In the genomic region with DNA sequence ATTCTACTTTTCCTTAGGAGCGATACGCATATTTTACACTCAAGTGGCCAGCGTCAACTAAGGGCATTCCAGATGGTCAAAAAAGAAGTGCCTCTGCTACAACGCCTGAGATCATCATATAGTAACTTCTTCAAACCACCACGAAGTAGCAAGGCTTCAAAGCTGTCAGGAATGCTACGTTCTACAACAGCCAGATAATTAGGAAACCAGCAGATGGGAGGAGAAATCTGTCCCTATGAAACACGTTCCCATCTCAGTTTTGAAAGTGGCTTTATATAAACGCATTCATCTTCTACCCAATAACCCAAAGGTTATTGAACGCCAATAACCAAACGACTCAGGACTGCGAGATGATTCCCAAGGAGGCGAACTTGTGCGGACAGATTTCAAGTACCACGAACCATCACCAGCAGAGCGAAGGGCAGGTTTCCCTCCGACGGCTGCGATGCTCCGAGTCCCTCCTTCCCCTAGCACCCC, we compare ENCODE assay signal across 8 cellular contexts. TPM values are rescaled to one million over a fixed set of nuclear protein-coding genes. Genes with fewer than 3 reads are reported as not detected.
A peak's percentile ranks its signal among the peaks of the same experiment; 100 is the strongest.
DNase-seq lines count a peak whose midpoint lies in the region; ATAC-seq and TF ChIP-seq lines count a peak whose summit lies in the region.

No MANE protein-coding gene starts in this region.

- H2AK9ac ChIP-seq in IMR-90 (replicated peaks; ENCODE audit: low read depth, low read length, poor library complexity): peak overlapping the region; percentile 98

- H2BK20ac ChIP-seq in IMR-90 (ENCODE audit: low read depth, low read length): peak overlapping the region; percentile 53; the same call in 1 of the 2 replicates

- TF ChIP-seq RAD21 in IMR-90 (IDR thresholded peaks at IDR 0.05; ENCODE audit: low read length): no peak

- peak overlapping the region; percentile 77 for H2AK5ac ChIP-seq in IMR-90 (ENCODE audit: low read depth, low read length)

- dilution Hi-C loops in IMR-90 (cut with HindIII; ENCODE audit: low sequenced_read_pairs, unreplicated experiment): no loop called here

- peaks cover 0 to 32% of the 10 kb centered on the region in 2 experiments for H3K79me1 ChIP-seq in IMR-90 (ENCODE audit: low read depth in 1 of 2, low read length in 2 of 2)

- no peak for TF ChIP-seq CTCF in IMR-90 (conservative IDR thresholded peaks at IDR 0.05; ENCODE audit: low read depth, low read length)

- intact Hi-C loops in IMR-90 (cut with micrococcal nuclease): no loop called here

- peak overlapping the region; percentile 64 for H3K4me2 ChIP-seq in IMR-90 (ENCODE audit: low read depth, low read length)

- peaks cover 14% of the 10 kb centered on the region for H4K20me1 ChIP-seq in IMR-90 (ENCODE audit: insufficient read depth, low read length)

- no peaks in the 10 kb centered on the region for H3K9me3 Mint-ChIP-seq in stimulated activated naive CD8-positive, alpha-beta T cell treated with anti-CD3 and anti-CD28 coated beads, Interleukin-15, amount 100 ng/mL, for 72 hours

- peak overlapping the region; percentile 27; the same call in 2 of the 3 replicates for H2BK15ac ChIP-seq in IMR-90 (ENCODE audit: low read depth, low read length)

- H3K4ac ChIP-seq in IMR-90 (ENCODE audit: low read depth, low read length): peak overlapping the region; percentile 52

- DNase-seq in NCI-H345 (lab: John Stamatoyannopoulos, UW): peak; percentile 56
- DNase-seq in NCI-H345 treated with DMSO at 0.1 percent for 48 hours (lab: John Stamatoyannopoulos, UW; ENCODE audit: unreplicated experiment): no peak
- DNase-seq in IMR-90: peak; percentile 57
- peak; percentile 64 for DNase-seq in adipocyte (ENCODE audit: low read depth)
- peak; percentile 62 for DNase-seq in iris pigment epithelial cell (ENCODE audit: low read depth)
- no peak for DNase-seq in stimulated activated naive CD8-positive, alpha-beta T cell treated with anti-CD3 and anti-CD28 coated beads, Interleukin-15, amount 100 ng/mL, for 72 hours
- DNase-seq in NCI-H187 (lab: John Stamatoyannopoulos, UW): no peak
- DNase-seq in stimulated activated CD4-positive, alpha-beta T cell treated with anti-CD3 and anti-CD28 coated beads, Interleukin-15, amount 100 ng/mL, for 24 hours: no peak

- 0 out of 2 replicates have a peak, but pooled peaks have one; percentile 0 for ATAC-seq in IMR-90 (ENCODE audit: low read depth)
- no peak for ATAC-seq in stimulated activated naive CD8-positive, alpha-beta T cell treated with anti-CD3 and anti-CD28 coated beads, Interleukin-15, amount 100 ng/mL, for 72 hours

- H4K91ac ChIP-seq in IMR-90 (ENCODE audit: insufficient read depth, low read depth, low read length): peak overlapping the region; percentile 1

- H3K4me3 Mint-ChIP-seq in stimulated activated naive CD8-positive, alpha-beta T cell treated with anti-CD3 and anti-CD28 coated beads, Interleukin-15, amount 100 ng/mL, for 72 hours: peak overlapping the region; percentile 84 to 97

- H3K36me3 ChIP-seq in IMR-90 (ENCODE audit: control insufficient read depth, insufficient read depth, low read length): peaks cover 3% of the 10 kb centered on the region
- H3K36me3 ChIP-seq in adipocyte (ENCODE audit: control insufficient read depth, insufficient read depth, low read length, severe bottlenecking): no peaks in the 10 kb centered on the region

- H3K9ac ChIP-seq in IMR-90 (ENCODE audit: low read depth, low read length) (peak overlapping the region; percentile 73), adipocyte (ENCODE audit: low read length) (peak overlapping the region; percentile 88)

- peak overlapping the region; percentile 48 for H2BK120ac ChIP-seq in IMR-90 (ENCODE audit: low read depth, low read length)

- peak overlapping the region; percentile 53 for H3K56ac ChIP-seq in IMR-90 (ENCODE audit: extremely low read depth, insufficient read depth, low read length)

- peak overlapping the region in 1 of 2 experiments; percentile 12; a peak in 1 of 4 replicates for H4K8ac ChIP-seq in IMR-90 (ENCODE audit: low read depth in 2 of 2, low read length in 2 of 2)

- TF ChIP-seq POLR2A in IMR-90 (IDR thresholded peaks at IDR 0.05; ENCODE audit: low read depth, low read length): no peak

- peak overlapping the region in 1 of 2 donors; percentile 88 for H3K27ac Mint-ChIP-seq in stimulated activated naive CD8-positive, alpha-beta T cell treated with anti-CD3 and anti-CD28 coated beads, Interleukin-15, amount 100 ng/mL, for 72 hours

- 2% methylated on average over 6 of the region's 19 CpGs; no CpG with 5 or more reads in 1 of the 2 experiments for WGBS in IMR-90 (ENCODE audit: extremely low coverage in 2 of 2, insufficient read length in 1 of 2), 2 experiments

- peaks cover 5% of the 10 kb centered on the region; the same call in 1 of the 2 replicates for H3K9me1 ChIP-seq in IMR-90 (ENCODE audit: insufficient read depth, low read length)

- peaks cover 12% of the 10 kb centered on the region for H3K4me1 Mint-ChIP-seq in stimulated activated naive CD8-positive, alpha-beta T cell treated with anti-CD3 and anti-CD28 coated beads, Interleukin-15, amount 100 ng/mL, for 72 hours

- H3K27ac ChIP-seq in IMR-90 (ENCODE audit: insufficient read depth, low read length): peak overlapping the region; percentile 96

- H3K9me3 ChIP-seq in IMR-90 (ENCODE audit: control insufficient read depth, insufficient read depth, low read length): no peaks in the 10 kb centered on the region
- H3K9me3 ChIP-seq in adipocyte (ENCODE audit: control insufficient read depth, low read length): no peaks in the 10 kb centered on the region

- peak overlapping the region; percentile 81 for H2BK5ac ChIP-seq in IMR-90 (ENCODE audit: low read depth, low read length, poor library complexity, severe bottlenecking)

- POLR2A ChIA-PET in IMR-90 (lab: Charles Lee; ENCODE audit: unreplicated experiment): no interaction called here

- peak overlapping the region; percentile 77 for H3K14ac ChIP-seq in IMR-90 (replicated peaks; ENCODE audit: low read depth, low read length)

- peak overlapping the region; percentile 93 for H3K23ac ChIP-seq in IMR-90 (ENCODE audit: low read depth, low read length)

- CTCF ChIA-PET in IMR-90 (lab: Yijun Ruan, JAX): no interaction called here

- no TSS peak for BruUV-seq in IMR-90 (replicated peaks; lab: Mats Ljungman, UMichigan)

- no peak overlapping the region for H4K5ac ChIP-seq in IMR-90 (ENCODE audit: low read depth, low read length)

- H2AFZ ChIP-seq in IMR-90 (replicated peaks; ENCODE audit: low read length, poor library complexity): peak overlapping the region; percentile 94

- in situ Hi-C loops in IMR-90 (cut with MboI; ENCODE audit: low sequenced_read_pairs): loop anchor here (10.0 to 25.0 kb wide), 2 partner anchors 175 to 752 kb away; no protein-coding TSS in a partner anchor

- H3K4me1 ChIP-seq in IMR-90 (ENCODE audit: control insufficient read depth, insufficient read depth, low read length) (peaks cover 3% of the 10 kb centered on the region), adipocyte (ENCODE audit: control insufficient read depth, insufficient read depth, low read length) (peaks cover 11% of the 10 kb centered on the region)

- no peaks in the 10 kb centered on the region for H3K27me3 Mint-ChIP-seq in stimulated activated naive CD8-positive, alpha-beta T cell treated with anti-CD3 and anti-CD28 coated beads, Interleukin-15, amount 100 ng/mL, for 72 hours

- H3K18ac ChIP-seq in IMR-90 (ENCODE audit: low read depth, low read length): peak overlapping the region; percentile 2; the same call in 1 of the 2 replicates

- H3K27me3 ChIP-seq in IMR-90 (ENCODE audit: control insufficient read depth, insufficient read depth, low read length) (no peaks in the 10 kb centered on the region), adipocyte (replicated peaks; ENCODE audit: control insufficient read depth, insufficient read depth, low read length) (no peaks in the 10 kb centered on the region)

- peak overlapping the region; percentile 98 for H3K4me3 ChIP-seq in IMR-90 (ENCODE audit: insufficient read depth, low read depth, low read length)
- H3K4me3 ChIP-seq in adipocyte (ENCODE audit: low read length): peak overlapping the region; percentile 90

TF ChIP-seq in IMR-90, 13 proteins besides CTCF, POLR2A, EP300 and RAD21:
- TF ChIP-seq, protein P1, sequence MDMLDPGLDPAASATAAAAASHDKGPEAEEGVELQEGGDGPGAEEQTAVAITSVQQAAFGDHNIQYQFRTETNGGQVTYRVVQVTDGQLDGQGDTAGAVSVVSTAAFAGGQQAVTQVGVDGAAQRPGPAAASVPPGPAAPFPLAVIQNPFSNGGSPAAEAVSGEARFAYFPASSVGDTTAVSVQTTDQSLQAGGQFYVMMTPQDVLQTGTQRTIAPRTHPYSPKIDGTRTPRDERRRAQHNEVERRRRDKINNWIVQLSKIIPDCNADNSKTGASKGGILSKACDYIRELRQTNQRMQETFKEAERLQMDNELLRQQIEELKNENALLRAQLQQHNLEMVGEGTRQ (IDR thresholded peaks at IDR 0.05; ENCODE audit: low read depth, low read length): no peak
- TF ChIP-seq BHLHE40 (IDR thresholded peaks at IDR 0.05; ENCODE audit: low read depth, low read length) (no peak), CEBPB (IDR thresholded peaks at IDR 0.05; ENCODE audit: low read depth, low read length) (no peak), SMC3 (IDR thresholded peaks at IDR 0.05; ENCODE audit: low read depth, low read length) (no peak)

RNA-seq across cellular contexts. Expression of a gene that starts 1.2 kb away (rescaled TPM):
- 64.2 and 80.7 TPM in 2 replicates for total RNA-seq in IMR-90 (2012; rRNA removed)
- polyA plus RNA-seq in IMR-90 (2012; rRNA removed): 84.0 and 108 TPM in 2 replicates
- 66.3 and 83.3 TPM in 2 replicates for polyA plus RNA-seq in IMR-90 (2012; cell fraction: cytosol; rRNA removed)
- 61.1 and 62.6 TPM in 2 replicates for polyA plus RNA-seq in IMR-90 (2012; cell fraction: nucleus; rRNA removed; ENCODE audit: low replicate concordance)

RNA-seq across cellular contexts. Expression of a gene that starts 18.1 kb away (rescaled TPM):
- total RNA-seq in IMR-90 (2012; rRNA removed): 6.6 and 12.2 TPM in 2 replicates
- polyA plus RNA-seq in IMR-90 (2012; rRNA removed): 4.1 and 4.9 TPM in 2 replicates
- polyA plus RNA-seq in IMR-90 (2012; cell fraction: cytosol; rRNA removed): 0.90 and 2.2 TPM in 2 replicates
- 0.63 and 2.9 TPM in 2 replicates for polyA plus RNA-seq in IMR-90 (2012; cell fraction: nucleus; rRNA removed; ENCODE audit: low replicate concordance)

Comparison
In these comparisons a context has a peak if more than half of its experiments do, and no peak if none do; other contexts are left out.
1. DNase-seq: peak in NCI-H345 (single experiment), IMR-90 (single experiment), adipocyte (single experiment) and iris pigment epithelial cell (single experiment); none in NCI-H345 treated with DMSO at 0.1 percent for 48 hours (single experiment), stimulated activated naive CD8-positive, alpha-beta T cell treated with anti-CD3 and anti-CD28 coated beads, Interleukin-15, amount 100 ng/mL, for 72 hours (0 of 2), NCI-H187 (0 of 2) and stimulated activated CD4-positive, alpha-beta T cell treated with anti-CD3 and anti-CD28 coated beads, Interleukin-15, amount 100 ng/mL, for 24 hours (single experiment).